28 cellular contexts compared by ENCODE assay signal in genomic region chrY:7461833-7462410, GRCh38.
DNase-seq lines count a peak whose midpoint lies in the region; ATAC-seq, FAIRE-seq and TF ChIP-seq lines count a peak whose summit lies in the region.
"Had no signal": no experiment of that assay in that cellular context is flagged by ENCODE, and none has a peak within 500 bp of the region (broad histone marks: within the 10 kb centered on the region; RNA-seq: fewer than 3 reads in every experiment).

No MANE protein-coding gene starts in this region.

- no peaks in the 10 kb centered on the region for H3K9me1 ChIP-seq in endothelial cell of umbilical vein (replicated peaks; ENCODE audit: control insufficient read depth, extremely low read depth, insufficient read depth, low read length)

- no TSS peak for BruUV-seq in endothelial cell of umbilical vein (replicated peaks; lab: Mats Ljungman, UMichigan)

- H3K27ac ChIP-seq in endothelial cell of umbilical vein (ENCODE audit: insufficient read depth, low read depth, low read length) = peak overlapping the region; percentile 18
- H3K27ac ChIP-seq: adrenal gland, cardiac muscle cell, hepatocyte, left lung had no signal

- H3K9ac ChIP-seq in endothelial cell of umbilical vein (replicated peaks; ENCODE audit: extremely low read depth, insufficient read depth, low read length) = no peak overlapping the region

- no peak for ATAC-seq in Right ventricle myocardium superior (ENCODE audit: poor library complexity)
- ATAC-seq: GM23338, left lung, natural killer cell, SK-N-SH treated with all-trans-retinoic acid at 6 μM for 48 hours had no signal

- no peak for TF ChIP-seq CTCF in BJ (IDR thresholded peaks at IDR 0.05; ENCODE audit: insufficient read depth, low read depth, low read length)
- TF ChIP-seq CTCF in endothelial cell of umbilical vein (IDR thresholded peaks at IDR 0.05; ENCODE audit: extremely low read depth in 1 of 2, insufficient read depth in 1 of 2, low read depth in 1 of 2, low read length in 2 of 2) = no peak

- intact Hi-C loops in endothelial cell of umbilical vein (cut with micrococcal nuclease) = no loop called here
- intact Hi-C loops in Right ventricle myocardium superior (cut with DNase I) = no loop called here

- dilution Hi-C loops in endothelial cell of umbilical vein (cut with MboI; ENCODE audit: extremely low pct_ligation_motif_present, low sequenced_read_pairs) = no loop called here

- H2AFZ ChIP-seq in endothelial cell of umbilical vein (ENCODE audit: low read depth, low read length) = peak overlapping the region; percentile 57
- H2AFZ ChIP-seq: GM23338, hepatocyte had no signal

- H3K4me3 ChIP-seq in BJ (ENCODE audit: low read depth, low read length) (no peak overlapping the region), MG63 (no peak overlapping the region), endothelial cell of umbilical vein (replicated peaks in 1 of 3; ENCODE audit: insufficient read depth in 1 of 3, low read depth in 1 of 3, low read length in 3 of 3) (no peak overlapping the region)
- H3K4me3 ChIP-seq: adrenal gland, cardiac muscle cell, GM23338, hepatocyte, left lung had no signal

- no peaks in the 10 kb centered on the region for H4K20me1 ChIP-seq in endothelial cell of umbilical vein (replicated peaks; ENCODE audit: control insufficient read depth, extremely low read depth, insufficient read depth, low read length)

- H3K36me3 ChIP-seq in BJ (ENCODE audit: control insufficient read depth, insufficient read depth, low read length) (no peaks in the 10 kb centered on the region), MG63 (no peaks in the 10 kb centered on the region), endothelial cell of umbilical vein (ENCODE audit: control insufficient read depth in 2 of 2, extremely low read depth in 1 of 2, insufficient read depth in 2 of 2, low read length in 2 of 2) (no peaks in the 10 kb centered on the region)
- H3K36me3 ChIP-seq: adrenal gland, cardiac muscle cell, left lung had no signal

- H3K79me2 ChIP-seq in endothelial cell of umbilical vein (ENCODE audit: control insufficient read depth, insufficient read depth, low read length) = no peaks in the 10 kb centered on the region
- H3K79me2 ChIP-seq: hepatocyte had no signal

- POLR2A ChIA-PET in BJ (lab: Charles Lee) (interaction anchor here (0.6 kb wide), 2 partner anchors 162 to 392 kb away, joined by 3 to 5 read pairs; no protein-coding TSS in a partner anchor), endothelial cell of umbilical vein (lab: Charles Lee) (no interaction called here)

- H3K4me2 ChIP-seq in endothelial cell of umbilical vein (ENCODE audit: insufficient read depth, low read length) = no peak overlapping the region
- H3K4me2 ChIP-seq: GM23338, hepatocyte had no signal

- no peak for FAIRE-seq in endothelial cell of umbilical vein (lab: Jason Lieb, UNC)
- FAIRE-seq: endometrium, G401.6 had no signal

- H3K9me3 ChIP-seq in MG63 (no peaks in the 10 kb centered on the region), endothelial cell of umbilical vein (replicated peaks; ENCODE audit: control insufficient read depth, insufficient read depth, low read length) (no peaks in the 10 kb centered on the region)
- H3K9me3 ChIP-seq: adrenal gland, left lung had no signal

- H3K27me3 ChIP-seq in BJ (ENCODE audit: control insufficient read depth, insufficient read depth, low read length) = no peaks in the 10 kb centered on the region
- H3K27me3 ChIP-seq in MG63 = no peaks in the 10 kb centered on the region
- no peaks in the 10 kb centered on the region for H3K27me3 ChIP-seq in endothelial cell of umbilical vein (ENCODE audit: control insufficient read depth in 2 of 2, insufficient read depth in 2 of 2, low read length in 2 of 2)
- H3K27me3 ChIP-seq: adrenal gland, cardiac muscle cell, hepatocyte, left lung had no signal

- DNase-seq in BJ (ENCODE audit: low read depth) = peak; percentile 54
- peak; percentile 71 for DNase-seq in MG63
- no peak for DNase-seq in endothelial cell of umbilical vein (ENCODE audit: low read depth, low spot score)
- DNase-seq in myocyte (ENCODE audit: low read depth) = peak; percentile 62
- no peak for DNase-seq in NCI-H1930 (lab: John Stamatoyannopoulos, UW)
- DNase-seq in DMS79 treated with DMSO at 0.1 percent for 48 hours (lab: John Stamatoyannopoulos, UW) = no peak
- DNase-seq in Right ventricle myocardium superior = no peak
- no peak for DNase-seq in activated CD4-positive, alpha-beta T cell treated with anti-CD3 and anti-CD28 coated beads, Interleukin-2, amount 50 U/mL, for 4 hours
- DNase-seq: activated CD4-positive, alpha-beta T cell treated with anti-CD3 and anti-CD28 coated beads for 48 hours; activated naive CD4-positive, alpha-beta T cell treated with Interleukin-2 at 50 U/mL for 16 hours; activated T-cell treated with anti-CD3 and anti-CD28 coated beads, Interleukin-2, amount 50 U/mL, for 48 hours; adrenal gland; CD4-positive, CD25-positive, alpha-beta regulatory T cell; dermis blood vessel endothelial cell; immature natural killer cell; left lung; natural killer cell; NCI-H1694 treated with DMSO at 0.1 percent for 48 hours; NCI-H748 treated with DMSO at 0.1 percent for 48 hours; RPMI8226; stimulated activated CD4-positive, alpha-beta T cell treated with anti-CD3 and anti-CD28 coated beads, Interleukin-4, amount 100 ng/mL, for 4 hours; stimulated activated naive CD4-positive, alpha-beta T cell treated with Interleukin-2 at 50 U/mL for 16 hours had no signal

- CTCF ChIA-PET in BJ (lab: Yijun Ruan, JAX) (no interaction called here), endothelial cell of umbilical vein (lab: Charles Lee) (no interaction called here)

- peaks cover 29% of the 10 kb centered on the region for H3K4me1 ChIP-seq in endothelial cell of umbilical vein (ENCODE audit: control insufficient read depth, extremely low read depth, insufficient read depth, low read length)
- H3K4me1 ChIP-seq: adrenal gland, left lung had no signal

- no peak for TF ChIP-seq POLR2A in endothelial cell of umbilical vein (IDR thresholded peaks at IDR 0.05; ENCODE audit: low read depth, low read length)

TF ChIP-seq in endothelial cell of umbilical vein, 7 proteins besides CTCF, POLR2A, EP300 and RAD21:
- TF ChIP-seq FOS (IDR thresholded peaks at IDR 0.05; ENCODE audit: borderline replicate concordance, insufficient read depth, low read length) = no peak

Comparison
In these comparisons a context has a peak if more than half of its experiments do, and no peak if none do; other contexts are left out.
1. DNase-seq: peak in BJ (single experiment), MG63 (single experiment) and myocyte (single experiment); none in endothelial cell of umbilical vein (single experiment), NCI-H1930 (0 of 2), DMS79 treated with DMSO at 0.1 percent for 48 hours (single experiment), Right ventricle myocardium superior (single experiment) and activated CD4-positive, alpha-beta T cell treated with anti-CD3 and anti-CD28 coated beads, Interleukin-2, amount 50 U/mL, for 4 hours (0 of 2).